Comparison of ENCODE assay signal across 28 cellular contexts in genomic region chr6:147226163-147226724, GRCh38.
"Had no signal": no experiment of that assay in that cellular context is flagged by ENCODE, and none has a peak within 500 bp of the region (broad histone marks: within the 10 kb centered on the region; RNA-seq: fewer than 3 reads in every experiment).

No MANE protein-coding gene starts in this region.

- H3K9me3 Mint-ChIP-seq: dendritic cell treated with granulocyte-macrophage colony-stimulating factor and Interleukin-4, amounts not matched to agents 40 ng/mL and 50 ng/mL, for 4 days; naive thymus-derived CD4-positive, alpha-beta T cell; stimulated activated effector memory CD8-positive, alpha-beta T cell treated with anti-CD3 and anti-CD28 coated beads, Interleukin-12 subunit alpha, Interleukin-12 subunit beta, amount 100 ng/mL, for 72 hours had no signal

- DNase-seq: colonic mucosa; effector memory CD4-positive, alpha-beta T cell; foreskin keratinocyte; heart left ventricle; kidney; mesendoderm; midbrain; naive thymus-derived CD4-positive, alpha-beta T cell; occipital lobe; ovary; posterior cingulate gyrus; psoas muscle; right cardiac atrium; sigmoid colon; stimulated activated CD4-positive, alpha-beta T cell treated with anti-CD3 and anti-CD28 coated beads, Interleukin-2, amount 100 ng/mL, for 24 hours; stimulated activated CD4-positive, alpha-beta T cell treated with anti-CD3 and anti-CD28 coated beads, Interleukin-4, amount 100 ng/mL, for 24 hours; stimulated activated naive CD8-positive, alpha-beta T cell treated with anti-CD3 and anti-CD28 coated beads, Interleukin-15, Interleukin-2, amounts not matched to agents 100 U/mL and 50 U/mL, for 24 hours; substantia nigra; upper lobe of left lung had no signal

- H2AFZ ChIP-seq: hepatocyte had no signal

- H3K4me3 ChIP-seq: colonic mucosa, esophagus muscularis mucosa, gastroesophageal sphincter, heart left ventricle, hepatocyte, ovary, psoas muscle, sigmoid colon, thoracic aorta, tibial nerve, upper lobe of left lung had no signal

- H3K36me3 ChIP-seq: colonic mucosa, esophagus muscularis mucosa, gastroesophageal sphincter, ovary, sigmoid colon, thoracic aorta, upper lobe of left lung had no signal

- H3K4me3 Mint-ChIP-seq: dendritic cell treated with granulocyte-macrophage colony-stimulating factor and Interleukin-4, amounts not matched to agents 40 ng/mL and 50 ng/mL, for 4 days; nephron; stimulated activated effector memory CD8-positive, alpha-beta T cell treated with anti-CD3 and anti-CD28 coated beads, Interleukin-12 subunit alpha, Interleukin-12 subunit beta, amount 100 ng/mL, for 72 hours had no signal

- H3K27ac Mint-ChIP-seq: dendritic cell treated with granulocyte-macrophage colony-stimulating factor and Interleukin-4, amounts not matched to agents 40 ng/mL and 50 ng/mL, for 4 days; nephron; stimulated activated effector memory CD8-positive, alpha-beta T cell treated with anti-CD3 and anti-CD28 coated beads, Interleukin-12 subunit alpha, Interleukin-12 subunit beta, amount 100 ng/mL, for 72 hours had no signal

- H3K4me2 ChIP-seq: hepatocyte had no signal

- H3K4me1 Mint-ChIP-seq: nephron had no signal

- H3K27me3 ChIP-seq: colonic mucosa, esophagus muscularis mucosa, foreskin keratinocyte, gastroesophageal sphincter, heart left ventricle, hepatocyte, ovary, sigmoid colon, tibial nerve, upper lobe of left lung had no signal

- H3K27me3 Mint-ChIP-seq: dendritic cell treated with granulocyte-macrophage colony-stimulating factor and Interleukin-4, amounts not matched to agents 40 ng/mL and 50 ng/mL, for 4 days; naive thymus-derived CD4-positive, alpha-beta T cell had no signal

- H3K9me3 ChIP-seq: colonic mucosa, esophagus muscularis mucosa, gastroesophageal sphincter, heart left ventricle, ovary, psoas muscle, sigmoid colon, thoracic aorta, tibial nerve, upper lobe of left lung had no signal

- H3K27ac ChIP-seq: colonic mucosa, esophagus muscularis mucosa, foreskin keratinocyte, gastroesophageal sphincter, heart left ventricle, hepatocyte, ovary, psoas muscle, sigmoid colon, thoracic aorta, tibial nerve, upper lobe of left lung had no signal

- ATAC-seq: foreskin keratinocyte; gastroesophageal sphincter; heart left ventricle; left lobe of liver; naive thymus-derived CD4-positive, alpha-beta T cell; psoas muscle; right cardiac atrium; stimulated activated effector memory CD8-positive, alpha-beta T cell treated with anti-CD3 and anti-CD28 coated beads, Interleukin-12 subunit alpha, Interleukin-12 subunit beta, amount 100 ng/mL, for 72 hours; stimulated activated naive CD8-positive, alpha-beta T cell treated with anti-CD3 and anti-CD28 coated beads, Interleukin-15, Interleukin-2, amounts not matched to agents 100 U/mL and 50 U/mL, for 24 hours had no signal

- H3K4me1 ChIP-seq: colonic mucosa, gastroesophageal sphincter had no signal
